In genomic region chr17:40323731-40324650, GRCh38 we compare ENCODE assay signal across 9 cellular contexts. TPM values are rescaled to one million over a fixed set of nuclear protein-coding genes. Genes with fewer than 3 reads are reported as not detected.
DNase-seq lines count a peak whose midpoint lies in the region; ATAC-seq and TF ChIP-seq lines count a peak whose summit lies in the region.
"Had no signal": no experiment of that assay in that cellular context is flagged by ENCODE, and none has a peak within 500 bp of the region (broad histone marks: within the 10 kb centered on the region; RNA-seq: fewer than 3 reads in every experiment).

No MANE protein-coding gene starts in this region.

- no peak overlapping the region for H3K4me3 ChIP-seq in neuronal stem cell (ENCODE audit: low read length in 2 of 2)

- no peak overlapping the region for H2BK120ac ChIP-seq in neuronal stem cell (ENCODE audit: low read depth, low read length)

- H2BK15ac ChIP-seq in neuronal stem cell (ENCODE audit: low read length): no peak overlapping the region

- no peak overlapping the region for H2AFZ ChIP-seq in neuronal stem cell (ENCODE audit: low read length)

- peaks cover 0 to 2% (median 0%) of the 10 kb centered on the region in 3 experiments for H3K27me3 ChIP-seq in neuronal stem cell (ENCODE audit: control insufficient read depth in 3 of 3, insufficient read depth in 3 of 3, low read depth in 1 of 3, low read length in 3 of 3)

- peak; percentile 12 for TF ChIP-seq POLR2A in GM15510 (IDR thresholded peaks at IDR 0.05; ENCODE audit: borderline replicate concordance, extremely low read depth, insufficient read length)

- peaks cover 75% of the 10 kb centered on the region for H3K4me1 Mint-ChIP-seq in T-helper 17 cell
- peaks cover 93% of the 10 kb centered on the region for H3K4me1 Mint-ChIP-seq in chondrocyte (ENCODE audit: low read depth)

- H3K36me3 ChIP-seq in neuronal stem cell (replicated peaks in 1 of 2; ENCODE audit: control insufficient read depth in 2 of 2, insufficient read depth in 2 of 2, low read length in 2 of 2): no peaks in the 10 kb centered on the region

- no peak overlapping the region for H4K8ac ChIP-seq in neuronal stem cell (ENCODE audit: low read depth, low read length)

- ATAC-seq in T-helper 17 cell (peak; percentile 53), GM21447 (IDR thresholded peaks at IDR 0.05; ENCODE audit: unreplicated experiment) (no peak)

- no peak for TF ChIP-seq CTCF in chondrocyte (IDR thresholded peaks at IDR 0.05)

- peak overlapping the region; percentile 13 for H2AK5ac ChIP-seq in neuronal stem cell (ENCODE audit: low read depth, low read length)

- no peaks in the 10 kb centered on the region for H3K9me3 Mint-ChIP-seq in chondrocyte (ENCODE audit: low read depth)

- no peak overlapping the region for H3K27ac ChIP-seq in neuronal stem cell (replicated peaks; ENCODE audit: low read length)

- H3K23ac ChIP-seq in neuronal stem cell (ENCODE audit: low read depth, low read length, poor library complexity): no peak overlapping the region

- H3K79me1 ChIP-seq in neuronal stem cell (ENCODE audit: low read depth, low read length): peaks cover 10% of the 10 kb centered on the region

- peak overlapping the region; percentile 58 for H3K18ac ChIP-seq in neuronal stem cell (ENCODE audit: low read length)

- WGBS in neuronal stem cell (ENCODE audit: extremely low coverage in 2 of 2, insufficient read length in 2 of 2, insufficient replicate concordance in 1 of 2), 2 donors: no CpG with 5 or more reads among the region's 11 CpGs

- H3K4me2 ChIP-seq in neuronal stem cell (ENCODE audit: insufficient read depth, low read length, poor library complexity, severe bottlenecking): no peak overlapping the region

- no peak overlapping the region for H4K91ac ChIP-seq in neuronal stem cell (ENCODE audit: low read depth, low read length, poor library complexity)

- no peak overlapping the region for H3K4ac ChIP-seq in neuronal stem cell (ENCODE audit: low read length)

- H3K9me3 ChIP-seq in T-helper 17 cell (ENCODE audit: control insufficient read depth, low read length, poor library complexity, severe bottlenecking): no peaks in the 10 kb centered on the region
- no peaks in the 10 kb centered on the region for H3K9me3 ChIP-seq in neuronal stem cell (replicated peaks in 1 of 2; ENCODE audit: control insufficient read depth in 2 of 2, insufficient read depth in 1 of 2, low read depth in 1 of 2, low read length in 2 of 2)

- DNase-seq in T-helper 17 cell (peak; percentile 78 to 88 (median 78)), chondrocyte (ENCODE audit: low spot score) (peak; percentile 60), neuronal stem cell (ENCODE audit: low spot score) (no peak), DMS114 treated with DMSO at 0.1 percent for 48 hours (lab: John Stamatoyannopoulos, UW; ENCODE audit: unreplicated experiment) (no peak), NCI-H526 (lab: John Stamatoyannopoulos, UW) (no peak), NCI-H1092 treated with DMSO at 0.1 percent for 48 hours (lab: John Stamatoyannopoulos, UW) (no peak)

- no peak overlapping the region for H3K14ac ChIP-seq in neuronal stem cell (ENCODE audit: low read length)

- H3K36me3 Mint-ChIP-seq in T-helper 17 cell (ENCODE audit: low read depth): peaks cover 9% of the 10 kb centered on the region
- H3K36me3 Mint-ChIP-seq in chondrocyte (ENCODE audit: low read depth): no peaks in the 10 kb centered on the region

- H3K27ac Mint-ChIP-seq in T-helper 17 cell (peak overlapping the region; percentile 99), chondrocyte (ENCODE audit: unreplicated experiment) (peak overlapping the region; percentile 99)

- peaks cover 16 to 27% of the 10 kb centered on the region in 2 donors for H3K4me1 ChIP-seq in neuronal stem cell (ENCODE audit: control insufficient read depth in 2 of 2, insufficient read depth in 1 of 2, low read depth in 1 of 2, low read length in 2 of 2)

- no peak overlapping the region for H2BK5ac ChIP-seq in neuronal stem cell (ENCODE audit: low read length)

- H3K4me3 Mint-ChIP-seq in T-helper 17 cell (peak overlapping the region; percentile 96), chondrocyte (ENCODE audit: unreplicated experiment) (no peak overlapping the region)

- H3K9ac ChIP-seq in neuronal stem cell (ENCODE audit: low read depth, low read length, poor library complexity): no peak overlapping the region

- H3K27me3 Mint-ChIP-seq in T-helper 17 cell (no peaks in the 10 kb centered on the region), chondrocyte (ENCODE audit: low read depth) (no peaks in the 10 kb centered on the region)

- no peak overlapping the region for H2BK12ac ChIP-seq in neuronal stem cell (ENCODE audit: low read length)

RNA-seq across cellular contexts. Expression of gene RARA, which starts 15.0 kb away (rescaled TPM):
- 100 to 1,000 TPM in 1 of 2 donors, 10 to 100 TPM in 1; 97.0 to 106 TPM for total RNA-seq in T-helper 17 cell
- total RNA-seq in chondrocyte: 59.2 to 65.7 TPM (median 61.2 TPM) in 3 replicates
- 14.9 TPM for polyA plus RNA-seq in neuronal stem cell (2013, experiment 1 of 2)
- polyA plus RNA-seq in neuronal stem cell (2013, experiment 2 of 2): 15.3 TPM

RNA-seq across cellular contexts. Expression of gene CDC6, which starts 36.3 kb away (rescaled TPM):
- total RNA-seq in T-helper 17 cell: 1 to 10 TPM; 1.2 to 2.7 TPM
- total RNA-seq in chondrocyte: 8.5 to 33.1 TPM (median 9.9 TPM) in 3 replicates
- polyA plus RNA-seq in neuronal stem cell (2013, experiment 1 of 2): 31.8 TPM
- polyA plus RNA-seq in neuronal stem cell (2013, experiment 2 of 2): 32.6 TPM

RNA-seq across cellular contexts. Expression of gene GJD3, which starts 40.5 kb away (rescaled TPM):
- not detected for total RNA-seq in T-helper 17 cell
- total RNA-seq in chondrocyte: 0.32 to 0.41 TPM in 2 of 3 replicates, not detected in the other
- polyA plus RNA-seq in neuronal stem cell (2013, experiment 1 of 2): 0.08 TPM
- polyA plus RNA-seq in neuronal stem cell (2013, experiment 2 of 2): 0.07 TPM
- total RNA-seq: lower leg skin had no signal

Comparison
In these comparisons a context has a peak if more than half of its experiments do, and no peak if none do; other contexts are left out.
1. DNase-seq: peak in T-helper 17 cell (3 of 3) and chondrocyte (single experiment); none in neuronal stem cell (single experiment), DMS114 treated with DMSO at 0.1 percent for 48 hours (single experiment), NCI-H526 (0 of 2) and NCI-H1092 treated with DMSO at 0.1 percent for 48 hours (single experiment).